8 cellular contexts compared by ENCODE assay signal in genomic region chr2:151238527-151239487, GRCh38. TPM values are rescaled to one million over a fixed set of nuclear protein-coding genes. Genes with fewer than 3 reads are reported as not detected.
A peak's percentile ranks its signal among the peaks of the same experiment; 100 is the strongest.
DNase-seq lines count a peak whose midpoint lies in the region; ATAC-seq and TF ChIP-seq lines count a peak whose summit lies in the region.

No MANE protein-coding gene starts in this region.

- ATAC-seq in HG02588 (IDR thresholded peaks at IDR 0.05; ENCODE audit: unreplicated experiment) = peak; percentile 87

- BruUV-seq in A673 (replicated peaks; lab: Mats Ljungman, UMichigan) (no TSS peak), MCF 10A (replicated peaks; lab: Mats Ljungman, UMichigan) (TSS peak; percentile 79)

- POLR2A ChIA-PET in A673 (lab: Charles Lee; ENCODE audit: low non-redundant PET) = interaction anchor here (0.6 kb wide), 2 partner anchors 77 to 872 kb away, joined by 3 to 8 read pairs; no protein-coding TSS in a partner anchor
- POLR2A ChIA-PET in MCF 10A (lab: Yijun Ruan, JAX) = interaction anchor here (0.5 to 2.2 kb wide), 9 partner anchors 12 to 760 kb away, joined by 3 to 10 read pairs (median 4); no protein-coding TSS in a partner anchor

- H3K4me3 Mint-ChIP-seq in MCF 10A (ENCODE audit: unreplicated experiment) = no peak overlapping the region

- no peaks in the 10 kb centered on the region for H3K9me3 ChIP-seq in A673 (ENCODE audit: low read depth, low read length, poor library complexity, severe bottlenecking)

- DNase-seq in A673 (ENCODE audit: low spot score) (peak; percentile 88), GM12865 (ENCODE audit: low read depth) (peak; percentile 70), NB4 (ENCODE audit: low read depth) (peak; percentile 85), SIG-M5 treated with dmso at 0.1 percent for 504 hours (lab: John Stamatoyannopoulos, UW; ENCODE audit: unreplicated experiment) (peak; percentile 84), MCF 10A (ENCODE audit: unreplicated experiment) (peak; percentile 78), kidney epithelial cell (ENCODE audit: low read depth) (no peak)
- DNase-seq in stimulated activated CD4-positive, alpha-beta T cell treated with anti-CD3 and anti-CD28 coated beads, Interleukin-4, amount 100 ng/mL, for 24 hours = peak; percentile 49

- no peaks in the 10 kb centered on the region for H3K36me3 Mint-ChIP-seq in MCF 10A (ENCODE audit: insufficient read depth, unreplicated experiment)

- H3K36me3 ChIP-seq in A673 (ENCODE audit: insufficient read depth, low read length, poor library complexity, severe bottlenecking) (no peaks in the 10 kb centered on the region), kidney epithelial cell (ENCODE audit: control insufficient read depth, insufficient read depth, low read length) (no peaks in the 10 kb centered on the region)

- H3K4me3 ChIP-seq in A673 (ENCODE audit: low read depth, low read length, poor library complexity, severe bottlenecking) (no peak overlapping the region), GM12865 (ENCODE audit: low read depth, low read length) (no peak overlapping the region), NB4 (ENCODE audit: low read depth, low read length) (no peak overlapping the region), kidney epithelial cell (ENCODE audit: low read depth, low read length) (no peak overlapping the region)

- no peaks in the 10 kb centered on the region for H3K9me3 Mint-ChIP-seq in MCF 10A (ENCODE audit: unreplicated experiment)

- peaks cover 6% of the 10 kb centered on the region for H3K4me1 ChIP-seq in A673 (ENCODE audit: insufficient read depth, low read length, poor library complexity, severe bottlenecking)

- H3K27me3 ChIP-seq in A673 (replicated peaks; ENCODE audit: insufficient read depth, low read depth, low read length, poor library complexity) (no peaks in the 10 kb centered on the region), kidney epithelial cell (ENCODE audit: control insufficient read depth, insufficient read depth, low read length) (no peaks in the 10 kb centered on the region)

- CTCF ChIA-PET in A673 (lab: Charles Lee) = interaction anchor here (0.6 to 1.0 kb wide), 7 partner anchors 171 to 1644 kb away, joined by 3 to 5 read pairs (median 3); no protein-coding TSS in a partner anchor
- CTCF ChIA-PET in MCF 10A (lab: Yijun Ruan, JAX) = interaction anchor here (0.6 to 5.0 kb wide), 86 partner anchors 8 to 1667 kb away, joined by 3 to 43 read pairs (median 4); partner anchors contain the start of gene RBM43

- intact Hi-C loops in A673 (cut with micrococcal nuclease; ENCODE audit: unreplicated experiment) (loop anchor here (1.0 to 10.0 kb wide), 4 partner anchors 177 to 1644 kb away; no protein-coding TSS in a partner anchor), MCF 10A (cut with micrococcal nuclease) (loop anchor here (1.0 to 5.0 kb wide), 8 partner anchors 188 to 1642 kb away; partner anchors contain the start of gene RND3)

- peak overlapping the region; percentile 40 for H3K27ac Mint-ChIP-seq in MCF 10A (ENCODE audit: low read depth, unreplicated experiment)

- TF ChIP-seq POLR2A in NB4 (IDR thresholded peaks at IDR 0.05; ENCODE audit: extremely low read depth, insufficient read length) = no peak

- H3K27ac ChIP-seq in A673 (ENCODE audit: low read depth, low read length, poor library complexity, severe bottlenecking) = no peak overlapping the region

- TF ChIP-seq CTCF in A673 (conservative IDR thresholded peaks at IDR 0.05; ENCODE audit: low read depth, low read length) (peak; percentile 88), GM12865 (IDR thresholded peaks at IDR 0.05; ENCODE audit: insufficient read depth, low read depth, low read length, missing control alignments) (peak; percentile 60), NB4 (IDR thresholded peaks at IDR 0.05; ENCODE audit: low read depth, low read length) (peak; percentile 59), MCF 10A (IDR thresholded peaks at IDR 0.05; ENCODE audit: unreplicated experiment) (peak; percentile 91), kidney epithelial cell (IDR thresholded peaks at IDR 0.05; ENCODE audit: insufficient read depth, low read length, poor library complexity, severe bottlenecking) (peak; percentile 70)

- no peaks in the 10 kb centered on the region for H3K27me3 Mint-ChIP-seq in MCF 10A (ENCODE audit: insufficient read depth, unreplicated experiment)

- peaks cover 16% of the 10 kb centered on the region for H3K4me1 Mint-ChIP-seq in MCF 10A (ENCODE audit: insufficient read depth, unreplicated experiment)

RNA-seq across cellular contexts. Expression of gene RBM43, which starts 22.9 kb away (rescaled TPM):
- 4.0 and 4.9 TPM in 2 replicates for total RNA-seq in A673 (2021)
- total RNA-seq in MCF 10A (2022) = 3.0 and 3.5 TPM in 2 replicates
- 1.3 and 2.2 TPM in 2 replicates for total RNA-seq in kidney epithelial cell

RNA-seq across cellular contexts. Expression of gene NMI, which starts 50.7 kb away (rescaled TPM):
- total RNA-seq in A673 (2021) = 76.2 and 78.9 TPM in 2 replicates
- 10.8 and 11.7 TPM in 2 replicates for total RNA-seq in MCF 10A (2022)
- 18.4 and 22.7 TPM in 2 replicates for total RNA-seq in kidney epithelial cell
